In genomic region chr12:56186957-56187356, GRCh38 we compare ENCODE assay signal across 1 cellular context.
TF ChIP-seq lines count a peak whose summit lies in the region.

No MANE protein-coding gene starts in this region.

TF ChIP-seq in GM12878, 131 proteins besides CTCF, POLR2A, EP300 and RAD21:
- TF ChIP-seq ZNF384 (IDR thresholded peaks at IDR 0.05; ENCODE audit: borderline replicate concordance, low read depth, low read length) (no peak), CHD2 (IDR thresholded peaks at IDR 0.05; ENCODE audit: borderline replicate concordance, low read depth, low read length) (no peak), TCF3 (IDR thresholded peaks at IDR 0.05; ENCODE audit: borderline replicate concordance, insufficient read depth, low read depth, low read length) (no peak), SUPT20H (IDR thresholded peaks at IDR 0.05; ENCODE audit: borderline replicate concordance, control insufficient read depth, low read depth, low read length) (no peak), MTA2 (IDR thresholded peaks at IDR 0.05; ENCODE audit: low read depth) (no peak), IKZF1 (conservative IDR thresholded peaks at IDR 0.05) (no peak), WRNIP1 (IDR thresholded peaks at IDR 0.05; ENCODE audit: borderline replicate concordance, low read depth, low read length) (no peak), MEF2A (IDR thresholded peaks at IDR 0.05; ENCODE audit: insufficient read depth, low read depth, low read length) (no peak), TBL1XR1 (IDR thresholded peaks at IDR 0.05; ENCODE audit: low read depth, low read length) (no peak), STAT3 (IDR thresholded peaks at IDR 0.05; ENCODE audit: low read depth, low read length) (no peak), POLR2AphosphoS5 (IDR thresholded peaks at IDR 0.05; ENCODE audit: low read length) (no peak), RELA (IDR thresholded peaks at IDR 0.05; ENCODE audit: borderline replicate concordance, partially characterized antibody) (no peak), SPI1 (IDR thresholded peaks at IDR 0.05; ENCODE audit: borderline replicate concordance, insufficient read depth, low read depth, low read length) (no peak), MTA3 (IDR thresholded peaks at IDR 0.05; ENCODE audit: borderline replicate concordance, low read length) (no peak), GABPA (IDR thresholded peaks at IDR 0.05; ENCODE audit: low read depth) (no peak), POLR2AphosphoS2 (IDR thresholded peaks at IDR 0.05; ENCODE audit: low read depth, low read length) (no peak), YY1 (IDR thresholded peaks at IDR 0.05; ENCODE audit: low read depth, low read length) (no peak), MYC (IDR thresholded peaks at IDR 0.05; ENCODE audit: insufficient read depth, insufficient read length, insufficient replicate concordance, low read length, severe bottlenecking) (no peak)
- TF ChIP-seq, protein P1, sequence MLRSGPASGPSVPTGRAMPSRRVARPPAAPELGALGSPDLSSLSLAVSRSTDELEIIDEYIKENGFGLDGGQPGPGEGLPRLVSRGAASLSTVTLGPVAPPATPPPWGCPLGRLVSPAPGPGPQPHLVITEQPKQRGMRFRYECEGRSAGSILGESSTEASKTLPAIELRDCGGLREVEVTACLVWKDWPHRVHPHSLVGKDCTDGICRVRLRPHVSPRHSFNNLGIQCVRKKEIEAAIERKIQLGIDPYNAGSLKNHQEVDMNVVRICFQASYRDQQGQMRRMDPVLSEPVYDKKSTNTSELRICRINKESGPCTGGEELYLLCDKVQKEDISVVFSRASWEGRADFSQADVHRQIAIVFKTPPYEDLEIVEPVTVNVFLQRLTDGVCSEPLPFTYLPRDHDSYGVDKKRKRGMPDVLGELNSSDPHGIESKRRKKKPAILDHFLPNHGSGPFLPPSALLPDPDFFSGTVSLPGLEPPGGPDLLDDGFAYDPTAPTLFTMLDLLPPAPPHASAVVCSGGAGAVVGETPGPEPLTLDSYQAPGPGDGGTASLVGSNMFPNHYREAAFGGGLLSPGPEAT (IDR thresholded peaks at IDR 0.05; ENCODE audit: low read depth) = no peak
TF ChIP-seq in GM12878: peak in this region for 0.
